ENCODE assay signal across 11 cellular contexts in genomic region chr5:124704594-124705284, GRCh38. TPM values are rescaled to one million over a fixed set of nuclear protein-coding genes. Genes with fewer than 3 reads are reported as not detected.
DNase-seq lines count a peak whose midpoint lies in the region; ATAC-seq and FAIRE-seq lines count a peak whose summit lies in the region.
"Had no signal": no experiment of that assay in that cellular context is flagged by ENCODE, and none has a peak within 500 bp of the region (broad histone marks: within the 10 kb centered on the region; RNA-seq: fewer than 3 reads in every experiment).

No MANE protein-coding gene starts in this region.

- no peak for FAIRE-seq in frontal cortex (lab: Jason Lieb, UNC)

- peak; percentile 35 for DNase-seq in left kidney (ENCODE audit: low read depth, low spot score)
- no peak for DNase-seq in glomerular visceral epithelial cell (ENCODE audit: extremely low spot score)
- DNase-seq in frontal cortex (ENCODE audit: low spot score in 2 of 2): no peak
- no peak for DNase-seq in cerebellum (ENCODE audit: low spot score)
- DNase-seq in T-helper 1 cell: no peak
- DNase-seq: GDM1; NCI-H1105 treated with DMSO at 0.1 percent for 48 hours; stimulated activated CD4-positive, alpha-beta T cell treated with anti-CD3 and anti-CD28 coated beads, Interleukin-4, amount 100 ng/mL, for 1 hour had no signal

- ATAC-seq in GM18858 (IDR thresholded peaks at IDR 0.05; ENCODE audit: unreplicated experiment): peak; percentile 71
- peak; percentile 82 for ATAC-seq in GM21723 (IDR thresholded peaks at IDR 0.05; ENCODE audit: unreplicated experiment)
- peak; percentile 84 for ATAC-seq in HG03460 (IDR thresholded peaks at IDR 0.05; ENCODE audit: unreplicated experiment)

RNA-seq across cellular contexts. Expression of gene ZNF608, which starts 41.7 kb away (rescaled TPM):
- total RNA-seq in frontal cortex (106 TPM), cerebellum (86.3 TPM)
